In genomic region chr12:130818381-130819247, GRCh38 we compare ENCODE assay signal across 8 cellular contexts. TPM values are rescaled to one million over a fixed set of nuclear protein-coding genes. Genes with fewer than 3 reads are reported as not detected.
DNase-seq lines count a peak whose midpoint lies in the region; ATAC-seq and TF ChIP-seq lines count a peak whose summit lies in the region.

No MANE protein-coding gene starts in this region.

- H3K4me2 ChIP-seq in neuronal stem cell (ENCODE audit: insufficient read depth, low read length, poor library complexity, severe bottlenecking) = no peak overlapping the region

- H3K9me3 ChIP-seq in neuronal stem cell (replicated peaks in 1 of 2; ENCODE audit: control insufficient read depth in 2 of 2, insufficient read depth in 1 of 2, low read depth in 1 of 2, low read length in 2 of 2) = no peaks in the 10 kb centered on the region

- peaks cover 0 to 2% (median 0%) of the 10 kb centered on the region in 3 experiments for H3K27me3 ChIP-seq in neuronal stem cell (ENCODE audit: control insufficient read depth in 3 of 3, insufficient read depth in 3 of 3, low read depth in 1 of 3, low read length in 3 of 3)

- no peak overlapping the region for H2BK5ac ChIP-seq in neuronal stem cell (ENCODE audit: low read length)

- H3K4me3 ChIP-seq in fibroblast of mammary gland (ENCODE audit: control insufficient read depth, low read depth, low read length) (peak overlapping the region; percentile 46), neuronal stem cell (ENCODE audit: low read length in 2 of 2) (no peak overlapping the region)

- H3K14ac ChIP-seq in neuronal stem cell (ENCODE audit: low read length) = no peak overlapping the region

- ATAC-seq in GM18511 (IDR thresholded peaks at IDR 0.05; ENCODE audit: unreplicated experiment) = peak; percentile 92
- peak; percentile 89 for ATAC-seq in HG02885 (IDR thresholded peaks at IDR 0.05; ENCODE audit: poor library complexity, unreplicated experiment)

- H3K4ac ChIP-seq in neuronal stem cell (ENCODE audit: low read length) = no peak overlapping the region

- H3K18ac ChIP-seq in neuronal stem cell (ENCODE audit: low read length) = peak overlapping the region; percentile 27

- peaks cover 6% of the 10 kb centered on the region for H3K79me1 ChIP-seq in neuronal stem cell (ENCODE audit: low read depth, low read length)

- peak overlapping the region; percentile 7 for H2AK5ac ChIP-seq in neuronal stem cell (ENCODE audit: low read depth, low read length)

- no peak overlapping the region for H2BK120ac ChIP-seq in neuronal stem cell (ENCODE audit: low read depth, low read length)

- H3K23ac ChIP-seq in neuronal stem cell (ENCODE audit: low read depth, low read length, poor library complexity) = peak overlapping the region; percentile 49

- H4K91ac ChIP-seq in neuronal stem cell (ENCODE audit: low read depth, low read length, poor library complexity) = no peak overlapping the region

- WGBS in neuronal stem cell (ENCODE audit: extremely low coverage in 2 of 2, insufficient read length in 2 of 2, insufficient replicate concordance in 1 of 2), 2 donors = no CpG with 5 or more reads among the region's 60 CpGs

- peak; percentile 83 for DNase-seq in NCI-H526 treated with DMSO at 0.1 percent for 48 hours (lab: John Stamatoyannopoulos, UW)
- DNase-seq in activated T-cell treated with anti-CD3 and anti-CD28 coated beads, Interleukin-2, amount 50 U/mL, for 48 hours = peak; percentile 83 to 89
- DNase-seq in fibroblast of mammary gland (ENCODE audit: low read depth) = peak; percentile 57
- peak; percentile 65 for DNase-seq in neuronal stem cell (ENCODE audit: low spot score)
- DNase-seq in substantia nigra (lab: John Stamatoyannopoulos, UW) = peak in 34 of 49 donors; percentile 8 to 79 (median 32)
- no peak for DNase-seq in HCEC 1CT

- H3K36me3 ChIP-seq in neuronal stem cell (replicated peaks in 1 of 2; ENCODE audit: control insufficient read depth in 2 of 2, insufficient read depth in 2 of 2, low read length in 2 of 2) = peaks cover 7 to 43% of the 10 kb centered on the region in 2 donors

- H2BK15ac ChIP-seq in neuronal stem cell (ENCODE audit: low read length) = no peak overlapping the region

- no peak overlapping the region for H2AFZ ChIP-seq in neuronal stem cell (ENCODE audit: low read length)

- H4K8ac ChIP-seq in neuronal stem cell (ENCODE audit: low read depth, low read length) = no peak overlapping the region

- H3K27ac ChIP-seq in neuronal stem cell (replicated peaks; ENCODE audit: low read length) (no peak overlapping the region), substantia nigra (ENCODE audit: low read depth, low read length, poor library complexity, severe bottlenecking) (no peak overlapping the region)

- TF ChIP-seq CTCF in fibroblast of mammary gland (conservative IDR thresholded peaks at IDR 0.05; ENCODE audit: control insufficient read depth, insufficient read depth, low read depth, low read length) = no peak

- H2BK12ac ChIP-seq in neuronal stem cell (ENCODE audit: low read length) = peak overlapping the region; percentile 89

- H3K4me1 ChIP-seq in neuronal stem cell (ENCODE audit: control insufficient read depth in 2 of 2, insufficient read depth in 1 of 2, low read depth in 1 of 2, low read length in 2 of 2) = peaks cover 9 to 13% of the 10 kb centered on the region in 2 donors

- peak overlapping the region; percentile 79 for H3K9ac ChIP-seq in neuronal stem cell (ENCODE audit: low read depth, low read length, poor library complexity)

RNA-seq across cellular contexts. Expression of gene STX2, which starts 20.4 kb away (rescaled TPM):
- polyA plus RNA-seq in neuronal stem cell (2013, experiment 1 of 2) = 26.0 TPM
- 28.0 TPM for polyA plus RNA-seq in neuronal stem cell (2013, experiment 2 of 2)

RNA-seq across cellular contexts. Expression of gene RAN, which starts 53.3 kb away (rescaled TPM):
- 728 TPM for polyA plus RNA-seq in neuronal stem cell (2013, experiment 1 of 2)
- polyA plus RNA-seq in neuronal stem cell (2013, experiment 2 of 2) = 721 TPM
